Comparison of ENCODE assay signal across 23 cellular contexts in genomic region chr5:107422494-107422893, GRCh38.
DNase-seq lines count a peak whose midpoint lies in the region; ATAC-seq, FAIRE-seq and TF ChIP-seq lines count a peak whose summit lies in the region.
"Had no signal": no experiment of that assay in that cellular context is flagged by ENCODE, and none has a peak within 500 bp of the region (broad histone marks: within the 10 kb centered on the region; RNA-seq: fewer than 3 reads in every experiment).

No MANE protein-coding gene starts in this region.

- DNase-seq in DND-41: no peak
- peak; percentile 6 for DNase-seq in RCC 7860 (ENCODE audit: low spot score)
- DNase-seq in kidney tubule cell (ENCODE audit: low spot score): peak; percentile 55
- no peak for DNase-seq in OCI-M2 (lab: John Stamatoyannopoulos, UW; ENCODE audit: unreplicated experiment)
- no peak for DNase-seq in hepatic stellate cell (ENCODE audit: low spot score)
- no peak for DNase-seq in Peyer's patch
- DNase-seq: activated CD4-positive, alpha-beta T cell treated with anti-CD3 and anti-CD28 coated beads for 36 hours; activated CD8-positive, alpha-beta memory T cell treated with anti-CD3 and anti-CD28 coated beads, Interleukin-2, amount 10 ng/mL, durations not matched to agents 7 days and 5 days; activated naive CD8-positive, alpha-beta T cell treated with anti-CD3 and anti-CD28 coated beads for 36 hours; CD8-positive, alpha-beta T cell; DMS79 treated with DMSO at 0.1 percent for 48 hours; effector CD8-positive, alpha-beta T cell; gastrocnemius medialis; left lung; NCI-H2029; psoas muscle; stimulated activated CD4-positive, alpha-beta T cell treated with anti-CD3 and anti-CD28 coated beads, Interleukin-2, amount 100 ng/mL, for 48 hours; SW 1271; trophoblast cell had no signal

- no peaks in the 10 kb centered on the region for H3K9me3 ChIP-seq in DND-41 (ENCODE audit: insufficient read depth, low read length, severe bottlenecking)
- no peaks in the 10 kb centered on the region for H3K9me3 ChIP-seq in Peyer's patch
- H3K9me3 ChIP-seq: esophagus muscularis mucosa, gastrocnemius medialis, left lung, psoas muscle had no signal

- H3K36me3 ChIP-seq in DND-41 (ENCODE audit: insufficient read depth, low read length) (no peaks in the 10 kb centered on the region), Peyer's patch (no peaks in the 10 kb centered on the region)
- H3K36me3 ChIP-seq: esophagus muscularis mucosa, gastrocnemius medialis, left lung had no signal

- TF ChIP-seq CTCF in DND-41 (IDR thresholded peaks at IDR 0.05; ENCODE audit: borderline replicate concordance, extremely low read depth, low read length, poor library complexity, severe bottlenecking) (no peak), Peyer's patch (IDR thresholded peaks at IDR 0.05) (no peak)

- H3K4me1 ChIP-seq in DND-41 (ENCODE audit: insufficient read depth, low read length): no peaks in the 10 kb centered on the region
- no peaks in the 10 kb centered on the region for H3K4me1 ChIP-seq in Peyer's patch
- H3K4me1 ChIP-seq: gastrocnemius medialis, left lung, psoas muscle had no signal

- TF ChIP-seq POLR2A in Peyer's patch (IDR thresholded peaks at IDR 0.05): no peak

- no peak overlapping the region for H3K4me3 ChIP-seq in DND-41 (ENCODE audit: low read depth in 1 of 2, low read length in 2 of 2)
- H3K4me3 ChIP-seq in Peyer's patch: no peak overlapping the region
- H3K4me3 ChIP-seq: esophagus muscularis mucosa, gastrocnemius medialis, left lung, psoas muscle, skin epidermis had no signal

- H3K79me2 ChIP-seq in DND-41 (ENCODE audit: insufficient read depth, low read length): no peaks in the 10 kb centered on the region

- H4K20me1 ChIP-seq in DND-41 (ENCODE audit: insufficient read depth, low read length): no peaks in the 10 kb centered on the region

- H3K27ac ChIP-seq in DND-41 (ENCODE audit: low read length): no peak overlapping the region
- H3K27ac ChIP-seq in Peyer's patch: no peak overlapping the region
- H3K27ac ChIP-seq: esophagus muscularis mucosa, gastrocnemius medialis, left lung, psoas muscle, skin epidermis had no signal

- no peak for FAIRE-seq in RCC 7860 (lab: Jason Lieb, UNC)

- no peak overlapping the region for H2AFZ ChIP-seq in DND-41 (ENCODE audit: low read depth, low read length)

- no peak overlapping the region for H3K4me2 ChIP-seq in DND-41 (ENCODE audit: insufficient read depth, low read length)

- ATAC-seq in DND-41 (ENCODE audit: insufficient read depth, low read depth) (0 out of 3 replicates have a peak, but pooled peaks have one; percentile 42), GM19463 (IDR thresholded peaks at IDR 0.05; ENCODE audit: unreplicated experiment) (peak; percentile 49)
- ATAC-seq: activated CD4-positive, alpha-beta T cell treated with anti-CD3 and anti-CD28 coated beads for 36 hours; activated CD8-positive, alpha-beta memory T cell treated with anti-CD3 and anti-CD28 coated beads, Interleukin-2, amount 10 ng/mL, durations not matched to agents 7 days and 5 days; activated T-helper 17 cell treated with anti-CD3 and anti-CD28 coated beads, Interleukin-2, amount 50 U/mL, for 72 hours; CD8-positive, alpha-beta T cell; gastrocnemius medialis; left lung; psoas muscle had no signal

- H3K27me3 ChIP-seq in DND-41 (ENCODE audit: insufficient read depth, low read length, poor library complexity) (no peaks in the 10 kb centered on the region), Peyer's patch (no peaks in the 10 kb centered on the region)
- H3K27me3 ChIP-seq: gastrocnemius medialis, left lung had no signal

- H3K9ac ChIP-seq in DND-41 (ENCODE audit: low read depth, low read length): no peak overlapping the region

Comparison
In these comparisons a context has a peak if more than half of its experiments do, and no peak if none do; other contexts are left out.
1. DNase-seq: peak in RCC 7860 (single experiment) and kidney tubule cell (single experiment); none in DND-41 (single experiment), OCI-M2 (single experiment), hepatic stellate cell (single experiment) and Peyer's patch (0 of 3).